Comparison of ENCODE assay signal across 17 cellular contexts in the genomic region with DNA sequence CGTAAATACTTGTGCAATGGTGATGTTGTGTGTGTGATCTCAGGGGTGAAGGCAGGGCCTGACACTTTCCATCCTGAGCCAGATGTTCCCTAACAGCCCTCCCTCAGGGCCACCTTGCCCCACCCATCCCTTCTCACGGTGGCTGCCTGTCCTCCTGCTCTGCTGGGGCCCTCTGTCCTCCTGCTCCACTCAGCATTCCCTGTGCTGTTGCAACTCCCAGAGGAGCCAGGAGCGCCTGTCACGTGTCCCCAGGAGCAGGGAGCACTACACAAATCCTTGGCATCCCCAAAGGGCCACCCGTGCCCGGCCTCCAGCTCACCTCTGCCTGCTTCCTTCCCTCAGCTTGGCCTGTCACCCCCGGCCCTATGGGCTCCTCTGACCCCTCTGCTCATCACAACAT. TPM values are rescaled to one million over a fixed set of nuclear protein-coding genes. Genes with fewer than 3 reads are reported as not detected.
A peak's percentile ranks its signal among the peaks of the same experiment; 100 is the strongest.
DNase-seq lines count a peak whose midpoint lies in the region; ATAC-seq, FAIRE-seq and TF ChIP-seq lines count a peak whose summit lies in the region.
"Had no signal": no experiment of that assay in that cellular context is flagged by ENCODE, and none has a peak within 500 bp of the region (broad histone marks: within the 10 kb centered on the region; RNA-seq: fewer than 3 reads in every experiment).

No MANE protein-coding gene starts in this region.

- no peaks in the 10 kb centered on the region for H3K36me3 Mint-ChIP-seq in central memory CD8-positive, alpha-beta T cell (ENCODE audit: insufficient read depth)
- H3K36me3 Mint-ChIP-seq in naive thymus-derived CD8-positive, alpha-beta T cell: no peaks in the 10 kb centered on the region
- H3K36me3 Mint-ChIP-seq: naive B cell had no signal

- H4K20me1 ChIP-seq in BLaER1: no peaks in the 10 kb centered on the region

- no peaks in the 10 kb centered on the region for H3K27me3 ChIP-seq in BLaER1
- H3K27me3 ChIP-seq: testis had no signal

- peak overlapping the region; percentile 81 for H3K4me2 ChIP-seq in BLaER1

- H3K4me1 ChIP-seq in BLaER1: peaks cover 34% of the 10 kb centered on the region

- H3K27ac ChIP-seq in BLaER1: peak overlapping the region; percentile 66
- H3K27ac ChIP-seq: testis had no signal

- POLR2A ChIA-PET in naive thymus-derived CD8-positive, alpha-beta T cell (lab: Charles Lee): no interaction called here

- H3K27ac Mint-ChIP-seq in central memory CD8-positive, alpha-beta T cell (ENCODE audit: low read depth): peak overlapping the region; percentile 88
- peak overlapping the region in 6 of 10 donors; percentile 8 to 84 (median 70) for H3K27ac Mint-ChIP-seq in naive thymus-derived CD8-positive, alpha-beta T cell
- H3K27ac Mint-ChIP-seq: activated CD4-positive, alpha-beta T cell treated with anti-CD3 and anti-CD28 coated beads, Interleukin-2, amount 10 ng/mL, durations not matched to agents 7 days and 5 days; activated T-helper 2 cell treated with anti-CD3 and anti-CD28 coated beads, Interferon-gamma antibody, Interleukin-2, Interleukin-4, amounts not matched to agents 10 μg/mL and 5 μg/mL and 100 μg/mL, durations not matched to agents 14 hours and 24 hours and 36 hours had no signal

- H3K27me3 Mint-ChIP-seq in central memory CD8-positive, alpha-beta T cell: peaks cover 22% of the 10 kb centered on the region
- peaks cover 0 to 4% (median 0%) of the 10 kb centered on the region in 5 donors for H3K27me3 Mint-ChIP-seq in naive thymus-derived CD8-positive, alpha-beta T cell
- H3K27me3 Mint-ChIP-seq: activated CD4-positive, alpha-beta T cell treated with anti-CD3 and anti-CD28 coated beads, Interleukin-2, amount 10 ng/mL, durations not matched to agents 7 days and 5 days had no signal

- H3K9me3 Mint-ChIP-seq in central memory CD8-positive, alpha-beta T cell: no peaks in the 10 kb centered on the region
- no peaks in the 10 kb centered on the region for H3K9me3 Mint-ChIP-seq in naive thymus-derived CD8-positive, alpha-beta T cell
- H3K9me3 Mint-ChIP-seq: activated CD4-positive, alpha-beta T cell treated with anti-CD3 and anti-CD28 coated beads, Interleukin-2, amount 10 ng/mL, durations not matched to agents 7 days and 5 days; activated T-helper 2 cell treated with anti-CD3 and anti-CD28 coated beads, Interferon-gamma antibody, Interleukin-2, Interleukin-4, amounts not matched to agents 10 μg/mL and 5 μg/mL and 100 μg/mL, durations not matched to agents 14 hours and 24 hours and 36 hours; naive B cell had no signal

- peak; percentile 21 for DNase-seq in M059J (ENCODE audit: low read depth)
- no peak for DNase-seq in central memory CD8-positive, alpha-beta T cell (ENCODE audit: low spot score in 2 of 2)
- DNase-seq in naive thymus-derived CD8-positive, alpha-beta T cell: no peak
- no peak for DNase-seq in NCI-H2029 (lab: John Stamatoyannopoulos, UW)
- DNase-seq in NCI-H1417 (lab: John Stamatoyannopoulos, UW): no peak
- DNase-seq in GM12892 (ENCODE audit: insufficient read length): no peak
- no peak for DNase-seq in NOMO-1 (lab: John Stamatoyannopoulos, UW; ENCODE audit: unreplicated experiment in 2 of 2)
- DNase-seq: activated CD4-positive, alpha-beta T cell treated with anti-CD3 and anti-CD28 coated beads, Interleukin-2, amount 10 ng/mL, durations not matched to agents 7 days and 5 days; DMS153; naive B cell; NCI-H2081; retina; stimulated activated CD4-positive, alpha-beta T cell treated with anti-CD3 and anti-CD28 coated beads, Interleukin-1b, Interleukin-23, amount 100 ng/mL, for 48 hours; testis had no signal

- H3K4me3 ChIP-seq in BLaER1: peak overlapping the region; percentile 6; the same call in 1 of the 2 replicates
- H3K4me3 ChIP-seq: testis had no signal

- ATAC-seq in central memory CD8-positive, alpha-beta T cell (replicated peaks; ENCODE audit: extremely low read depth, poor library complexity, severe bottlenecking): no peak
- no peak for ATAC-seq in naive thymus-derived CD8-positive, alpha-beta T cell

- no peak for TF ChIP-seq POLR2A in GM12892 (IDR thresholded peaks at IDR 0.05; ENCODE audit: low read depth, low read length)

- peaks cover 7% of the 10 kb centered on the region for H3K4me1 Mint-ChIP-seq in central memory CD8-positive, alpha-beta T cell
- H3K4me1 Mint-ChIP-seq in naive thymus-derived CD8-positive, alpha-beta T cell: peaks cover 0 to 8% (median 5%) of the 10 kb centered on the region in 4 donors
- H3K4me1 Mint-ChIP-seq: naive B cell had no signal

- FAIRE-seq in GM12892 (lab: Jason Lieb, UNC): no peak
- FAIRE-seq: GM19239 had no signal

- peak overlapping the region; percentile 51 for H3K4me3 Mint-ChIP-seq in central memory CD8-positive, alpha-beta T cell
- peak overlapping the region in 8 of 10 donors; percentile 20 to 75 (median 51) for H3K4me3 Mint-ChIP-seq in naive thymus-derived CD8-positive, alpha-beta T cell
- H3K4me3 Mint-ChIP-seq: activated CD4-positive, alpha-beta T cell treated with anti-CD3 and anti-CD28 coated beads, Interleukin-2, amount 10 ng/mL, durations not matched to agents 7 days and 5 days had no signal

- no peaks in the 10 kb centered on the region for H3K9me3 ChIP-seq in BLaER1
- H3K9me3 ChIP-seq: testis had no signal

- peak overlapping the region; percentile 57; the same call in 1 of the 2 replicates for H3K9ac ChIP-seq in BLaER1

- H3K36me3 ChIP-seq in BLaER1: no peaks in the 10 kb centered on the region

RNA-seq across cellular contexts. Expression of gene CSNK1E, which starts 10.2 kb away (rescaled TPM):
- 67.0 and 99.4 TPM in 2 replicates for total RNA-seq in M059J (2014; rRNA removed; shearing (Covaris generic))
- total RNA-seq in naive thymus-derived CD8-positive, alpha-beta T cell: 100 to 1,000 TPM; 113 to 116 TPM
- 10 to 100 TPM in 2 of 3 donors, 1 to 10 TPM in 1; 9.1 to 16.1 (median 15.0) TPM for polyA plus RNA-seq in naive thymus-derived CD8-positive, alpha-beta T cell
- 53.9 TPM for polyA plus RNA-seq in GM12892 (2012; ENCODE audit: missing spikeins)

RNA-seq across cellular contexts. Expression of gene TMEM184B, which starts 54.6 kb away (rescaled TPM):
- total RNA-seq in M059J (2014; rRNA removed; shearing (Covaris generic)): 51.0 and 90.7 TPM in 2 replicates
- total RNA-seq in naive thymus-derived CD8-positive, alpha-beta T cell: 10 to 100 TPM; 25.5 to 26.8 TPM
- 10 to 100 TPM in 1 of 3 donors, 1 to 10 TPM in 2; 5.1 to 13.0 (median 5.4) TPM for polyA plus RNA-seq in naive thymus-derived CD8-positive, alpha-beta T cell
- 3.6 TPM for polyA plus RNA-seq in GM12892 (2012; ENCODE audit: missing spikeins)
